16 cellular contexts compared by ENCODE assay signal in genomic region chr4:52421811-52422213, GRCh38.
DNase-seq lines count a peak whose midpoint lies in the region; ATAC-seq and TF ChIP-seq lines count a peak whose summit lies in the region.
"Had no signal": no experiment of that assay in that cellular context is flagged by ENCODE, and none has a peak within 500 bp of the region (broad histone marks: within the 10 kb centered on the region; RNA-seq: fewer than 3 reads in every experiment).

No MANE protein-coding gene starts in this region.

- TF ChIP-seq CTCF in heart left ventricle (IDR thresholded peaks at IDR 0.05) (no peak), fibroblast of villous mesenchyme (IDR thresholded peaks at IDR 0.05; ENCODE audit: insufficient read depth, low read depth, low read length) (no peak), foreskin keratinocyte (conservative IDR thresholded peaks at IDR 0.05) (no peak)

- H3K36me3 ChIP-seq in heart left ventricle = no peaks in the 10 kb centered on the region
- H3K36me3 ChIP-seq: MG63 had no signal

- TF ChIP-seq POLR2A in heart left ventricle (IDR thresholded peaks at IDR 0.05) = no peak

- H3K4me1 ChIP-seq in heart left ventricle = peaks cover 0 to 8% (median 0%) of the 10 kb centered on the region in 12 donors
- no peaks in the 10 kb centered on the region for H3K4me1 ChIP-seq in foreskin keratinocyte

- peak in 3 of 4 donors; percentile 58 to 75 (median 74) for ATAC-seq in heart left ventricle
- ATAC-seq in SK-N-SH treated with all-trans-retinoic acid at 6 μM for 48 hours = peak; percentile 26; the same call in 1 of the 3 replicates
- ATAC-seq in HG03025 (IDR thresholded peaks at IDR 0.05; ENCODE audit: low FRiP score, unreplicated experiment) = no peak
- ATAC-seq in foreskin keratinocyte = no peak

- H3K4me3 ChIP-seq in heart left ventricle = no peak overlapping the region
- H3K4me3 ChIP-seq in fibroblast of villous mesenchyme (ENCODE audit: low read depth, low read length) = no peak overlapping the region
- H3K4me3 ChIP-seq: GM23248, MG63 had no signal

- H3K27ac ChIP-seq in heart left ventricle (no peak overlapping the region), foreskin keratinocyte (no peak overlapping the region)
- H3K27ac ChIP-seq: GM23248 had no signal

- intact Hi-C loops in heart left ventricle (cut with DNase I) (no loop called here), cardiac septum (cut with DNase I) (no loop called here)

- H3K9me3 ChIP-seq in heart left ventricle = peaks cover 0 to 6% (median 0%) of the 10 kb centered on the region in 12 donors
- H3K9me3 ChIP-seq: MG63 had no signal

- H3K27me3 ChIP-seq in heart left ventricle (no peaks in the 10 kb centered on the region), foreskin keratinocyte (no peaks in the 10 kb centered on the region)
- H3K27me3 ChIP-seq: MG63 had no signal

- DNase-seq in heart left ventricle = no peak
- DNase-seq in cardiac septum (ENCODE audit: low spot score) = no peak
- peak; percentile 37 for DNase-seq in fibroblast of villous mesenchyme (ENCODE audit: low read depth)
- peak; percentile 6 for DNase-seq in stromal cell of bone marrow (ENCODE audit: low read depth)
- no peak for DNase-seq in H4 (ENCODE audit: low spot score)
- DNase-seq in foreskin keratinocyte = no peak
- DNase-seq: Calu3; CD4-positive, alpha-beta T cell; DMS79; GM23248; MG63; NCI-H1092 treated with DMSO at 0.1 percent for 48 hours; NCI-H187 treated with DMSO at 0.1 percent for 48 hours; SIG-M5 had no signal

TF ChIP-seq in SK-N-SH treated with all-trans-retinoic acid at 6 μM for 48 hours, 23 proteins besides CTCF, POLR2A, EP300 and RAD21:
- TF ChIP-seq PPARA (CRISPR knock-in tag; IDR thresholded peaks at IDR 0.05; ENCODE audit: borderline replicate concordance) (no peak), SNAI2 (CRISPR knock-in tag; IDR thresholded peaks at IDR 0.05) (no peak), TSHZ2 (CRISPR knock-in tag; IDR thresholded peaks at IDR 0.05) (peak; percentile 87), CSDC2 (CRISPR knock-in tag; IDR thresholded peaks at IDR 0.05) (no peak), ZC3H10 (CRISPR knock-in tag; IDR thresholded peaks at IDR 0.05) (no peak), TCF4 (CRISPR knock-in tag; IDR thresholded peaks at IDR 0.05; ENCODE audit: borderline replicate concordance) (peak; percentile 97), CREB5 (CRISPR knock-in tag; IDR thresholded peaks at IDR 0.05; ENCODE audit: low read depth) (no peak), ESRRG (CRISPR knock-in tag; IDR thresholded peaks at IDR 0.05) (no peak), RARB (CRISPR knock-in tag; IDR thresholded peaks at IDR 0.05) (no peak), BACH2 (CRISPR knock-in tag; IDR thresholded peaks at IDR 0.05; ENCODE audit: borderline replicate concordance) (no peak), POU6F1 (CRISPR knock-in tag; IDR thresholded peaks at IDR 0.05; ENCODE audit: borderline replicate concordance, low read depth) (no peak), ISL1 (CRISPR knock-in tag; IDR thresholded peaks at IDR 0.05) (no peak), ZFP30 (CRISPR knock-in tag; IDR thresholded peaks at IDR 0.05) (no peak), ZFP3 (CRISPR knock-in tag; IDR thresholded peaks at IDR 0.05) (no peak)
- TF ChIP-seq, protein P1, sequence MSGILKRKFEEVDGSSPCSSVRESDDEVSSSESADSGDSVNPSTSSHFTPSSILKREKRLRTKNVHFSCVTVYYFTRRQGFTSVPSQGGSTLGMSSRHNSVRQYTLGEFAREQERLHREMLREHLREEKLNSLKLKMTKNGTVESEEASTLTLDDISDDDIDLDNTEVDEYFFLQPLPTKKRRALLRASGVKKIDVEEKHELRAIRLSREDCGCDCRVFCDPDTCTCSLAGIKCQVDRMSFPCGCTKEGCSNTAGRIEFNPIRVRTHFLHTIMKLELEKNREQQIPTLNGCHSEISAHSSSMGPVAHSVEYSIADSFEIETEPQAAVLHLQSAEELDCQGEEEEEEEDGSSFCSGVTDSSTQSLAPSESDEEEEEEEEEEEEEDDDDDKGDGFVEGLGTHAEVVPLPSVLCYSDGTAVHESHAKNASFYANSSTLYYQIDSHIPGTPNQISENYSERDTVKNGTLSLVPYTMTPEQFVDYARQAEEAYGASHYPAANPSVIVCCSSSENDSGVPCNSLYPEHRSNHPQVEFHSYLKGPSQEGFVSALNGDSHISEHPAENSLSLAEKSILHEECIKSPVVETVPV (CRISPR knock-in tag; IDR thresholded peaks at IDR 0.05) = no peak

Comparison
In these comparisons a context has a peak if more than half of its experiments do, and no peak if none do; other contexts are left out.
1. ATAC-seq: peak in heart left ventricle (3 of 4) and SK-N-SH treated with all-trans-retinoic acid at 6 μM for 48 hours (single experiment); none in HG03025 (single experiment) and foreskin keratinocyte (single experiment).
2. DNase-seq: peak in fibroblast of villous mesenchyme (single experiment) and stromal cell of bone marrow (single experiment); none in heart left ventricle (0 of 5), cardiac septum (single experiment), H4 (single experiment) and foreskin keratinocyte (0 of 2).